20 cellular contexts compared by ENCODE assay signal in the genomic region with DNA sequence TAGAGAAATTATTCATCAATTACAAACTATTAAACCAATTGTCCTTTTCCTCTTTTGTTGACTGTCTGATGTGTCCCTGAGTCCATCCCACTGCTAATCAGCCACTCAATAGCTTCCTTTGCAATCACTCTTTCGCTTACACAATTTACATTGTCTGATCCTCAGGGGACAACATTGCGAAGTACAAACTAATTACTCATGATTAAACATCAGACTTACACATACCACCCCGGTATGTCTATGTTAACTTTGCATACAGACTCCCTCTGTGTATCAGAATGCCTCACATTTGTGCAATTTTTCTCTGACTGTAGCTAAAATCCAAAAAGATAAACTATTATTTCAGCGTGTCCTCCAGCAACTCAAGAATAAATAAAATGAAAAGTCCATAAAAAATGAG.
A peak's percentile ranks its signal among the peaks of the same experiment; 100 is the strongest.
DNase-seq lines count a peak whose midpoint lies in the region; ATAC-seq and TF ChIP-seq lines count a peak whose summit lies in the region.
"Had no signal": no experiment of that assay in that cellular context is flagged by ENCODE, and none has a peak within 500 bp of the region (broad histone marks: within the 10 kb centered on the region; RNA-seq: fewer than 3 reads in every experiment).

No MANE protein-coding gene starts in this region.

- no peak for TF ChIP-seq POLR2A in GM18505 (IDR thresholded peaks at IDR 0.05; ENCODE audit: borderline replicate concordance, extremely low read depth, insufficient read depth, insufficient read length)

- ATAC-seq in HG02588 (IDR thresholded peaks at IDR 0.05; ENCODE audit: unreplicated experiment) (no peak), GM18505 (IDR thresholded peaks at IDR 0.05; ENCODE audit: unreplicated experiment) (no peak)
- ATAC-seq: activated CD4-positive, alpha-beta T cell treated with anti-CD3 and anti-CD28 coated beads for 36 hours; body of pancreas; Panc1; stimulated activated effector memory CD8-positive, alpha-beta T cell treated with anti-CD3 and anti-CD28 coated beads, Interleukin-12 subunit alpha, Interleukin-12 subunit beta, amount 100 ng/mL, for 72 hours had no signal

- peak; percentile 4 for DNase-seq in NCI-H748 (lab: John Stamatoyannopoulos, UW; ENCODE audit: unreplicated experiment)
- no peak for DNase-seq in NCI-H748 treated with DMSO at 0.1 percent for 48 hours (lab: John Stamatoyannopoulos, UW)
- peak; percentile 21 for DNase-seq in NCI-H69 (lab: John Stamatoyannopoulos, UW)
- DNase-seq in fibroblast of gingiva (ENCODE audit: low read depth), result peak; percentile 63
- no peak for DNase-seq in 8988T
- no peak for DNase-seq in C1 segment of cervical spinal cord (lab: John Stamatoyannopoulos, UW)
- DNase-seq: activated CD4-positive, alpha-beta T cell treated with anti-CD3 and anti-CD28 coated beads for 36 hours; activated naive CD4-positive, alpha-beta T cell treated with anti-CD3 and anti-CD28 coated beads for 36 hours; body of pancreas; COR-L47; dermis blood vessel endothelial cell; NCI-H1092; NCI-H2081; NCI-H82; SK-N-SH; thyroid gland had no signal

Comparison
In these comparisons a context has a peak if more than half of its experiments do, and no peak if none do; other contexts are left out.
1. DNase-seq: peak in NCI-H748 (single experiment), NCI-H69 (single experiment) and fibroblast of gingiva (single experiment); none in NCI-H748 treated with DMSO at 0.1 percent for 48 hours (single experiment), 8988T (single experiment) and C1 segment of cervical spinal cord (0 of 14).